Comparison of ENCODE assay signal across 8 cellular contexts in the genomic region with DNA sequence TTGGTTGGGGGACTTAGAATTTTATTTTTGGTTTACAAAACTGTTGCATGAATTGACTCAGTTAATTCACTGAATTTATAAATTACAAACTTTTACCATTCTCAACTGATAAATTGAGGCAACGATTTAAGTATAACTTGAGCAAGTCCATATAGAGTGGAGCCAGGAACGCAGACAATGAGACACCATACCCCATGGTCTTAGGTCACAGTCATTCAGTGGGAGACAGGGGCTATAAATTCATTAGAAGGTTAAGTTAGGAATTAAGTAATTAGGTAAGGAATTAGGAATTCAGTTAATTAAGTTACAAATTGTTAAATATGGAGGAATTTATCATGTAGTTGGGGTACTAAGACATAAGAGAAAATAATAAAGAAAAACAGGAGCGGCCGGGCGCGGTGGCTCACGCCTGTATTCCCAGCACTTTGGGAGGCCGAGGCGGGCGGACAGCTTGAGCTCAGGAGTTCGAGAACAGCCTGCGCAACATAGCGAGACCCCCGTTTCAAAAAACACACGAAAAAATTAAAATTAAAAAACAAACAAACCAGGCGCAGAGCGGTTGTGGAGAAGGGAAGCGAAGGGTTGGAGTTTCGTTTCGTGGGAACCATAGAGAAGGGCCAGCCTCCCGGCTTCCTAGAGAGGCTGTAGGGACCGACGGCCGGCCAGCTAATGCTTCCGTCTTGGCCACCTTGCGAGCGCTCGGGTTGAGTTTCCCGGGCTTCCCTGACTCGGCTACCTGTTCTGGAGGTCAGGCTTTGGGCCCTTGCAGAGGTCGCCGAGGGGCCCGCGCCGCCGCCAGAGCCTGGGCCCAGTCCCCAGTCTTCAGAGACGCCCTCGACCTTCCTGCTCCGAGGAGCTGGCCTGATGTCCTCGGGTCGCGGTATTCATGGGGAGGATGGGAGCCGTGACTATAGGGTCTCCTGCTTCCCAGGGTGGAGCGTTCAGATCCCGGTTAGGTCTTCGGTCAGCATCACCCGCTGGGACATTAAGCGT. TPM values are rescaled to one million over a fixed set of nuclear protein-coding genes. Genes with fewer than 3 reads are reported as not detected.
DNase-seq lines count a peak whose midpoint lies in the region; ATAC-seq and TF ChIP-seq lines count a peak whose summit lies in the region.

A gene (plus strand): TSS at position 645 of the 993 bp plus-strand sequence. CDS start 858 bp downstream, outside the sequence.

- peak within 1 kb of the TSS; percentile 66 for H3K4me2 ChIP-seq in DND-41 (ENCODE audit: insufficient read depth, low read length)

- H3K27me3 Mint-ChIP-seq in type B pancreatic cell: peaks cover 3% of the 10 kb centered on the region

- peak within 1 kb of the TSS; percentile 28 to 66; a peak in 3 of 4 replicates for H3K4me3 ChIP-seq in DND-41 (ENCODE audit: low read depth in 1 of 2, low read length in 2 of 2)
- peak within 1 kb of the TSS; percentile 68 for H3K4me3 ChIP-seq in HUES64 (ENCODE audit: low read length)
- peak within 1 kb of the TSS; percentile 89 for H3K4me3 ChIP-seq in RWPE2 (ENCODE audit: severe bottlenecking)

- no peaks in the 10 kb centered on the region for H3K36me3 Mint-ChIP-seq in activated naive CD4-positive, alpha-beta T cell treated with anti-CD3 and anti-CD28 coated beads, Interleukin-2, amount 50 U/mL, for 72 hours
- H3K36me3 Mint-ChIP-seq in type B pancreatic cell: no peaks in the 10 kb centered on the region

- ATAC-seq in DND-41 (ENCODE audit: insufficient read depth, low read depth): peak; percentile 81
- peak; percentile 78 for ATAC-seq in GM21390 (IDR thresholded peaks at IDR 0.05; ENCODE audit: unreplicated experiment)
- peak; percentile 93 for ATAC-seq in RWPE2 (ENCODE audit: low read depth)
- peak; percentile 74 to 83 for ATAC-seq in activated naive CD4-positive, alpha-beta T cell treated with anti-CD3 and anti-CD28 coated beads, Interleukin-2, amount 50 U/mL, for 72 hours

- 60% methylated on average over 46 of the region's 48 CpGs for WGBS in HUES64

- peak within 1 kb of the TSS; percentile 83 for H2AFZ ChIP-seq in DND-41 (ENCODE audit: low read depth, low read length)

- no peaks in the 10 kb centered on the region for H3K4me1 Mint-ChIP-seq in type B pancreatic cell (ENCODE audit: unreplicated experiment)

- no peaks in the 10 kb centered on the region for H3K79me2 ChIP-seq in DND-41 (ENCODE audit: insufficient read depth, low read length)

- H3K4me1 ChIP-seq in DND-41 (ENCODE audit: insufficient read depth, low read length) (peaks cover 17% of the 10 kb centered on the region), HUES64 (ENCODE audit: insufficient read depth, low read length) (peaks cover 7% of the 10 kb centered on the region; the same call in 1 of the 2 replicates), RWPE2 (ENCODE audit: insufficient read depth, poor library complexity, severe bottlenecking) (no peaks in the 10 kb centered on the region)

- H3K27ac Mint-ChIP-seq in activated naive CD4-positive, alpha-beta T cell treated with anti-CD3 and anti-CD28 coated beads, Interleukin-2, amount 50 U/mL, for 72 hours: peak within 1 kb of the TSS; percentile 87 to 97
- H3K27ac Mint-ChIP-seq in type B pancreatic cell: peak within 1 kb of the TSS; percentile 34

- H3K27ac ChIP-seq in DND-41 (ENCODE audit: low read length) (peak within 1 kb of the TSS; percentile 66), HUES64 (ENCODE audit: low read depth, low read length) (no peak within 1 kb of the TSS), RWPE2 (ENCODE audit: poor library complexity, severe bottlenecking) (no peak within 1 kb of the TSS)

- peak; percentile 43 for DNase-seq in DND-41
- DNase-seq in RWPE2 (ENCODE audit: low spot score): peak; percentile 69
- peak; percentile 54 to 57 for DNase-seq in activated naive CD4-positive, alpha-beta T cell treated with anti-CD3 and anti-CD28 coated beads, Interleukin-2, amount 50 U/mL, for 72 hours (ENCODE audit: low spot score in 2 of 2)
- DNase-seq in glomerular visceral epithelial cell (ENCODE audit: extremely low spot score): peak; percentile 71
- peak; percentile 15 for DNase-seq in non-pigmented ciliary epithelial cell (ENCODE audit: low read depth)
- DNase-seq in type B pancreatic cell (ENCODE audit: extremely low spot score, unreplicated experiment): peak; percentile 77

- TF ChIP-seq CTCF in DND-41 (IDR thresholded peaks at IDR 0.05; ENCODE audit: borderline replicate concordance, extremely low read depth, low read length, poor library complexity, severe bottlenecking) (no peak), RWPE2 (IDR thresholded peaks at IDR 0.05; ENCODE audit: poor library complexity, severe bottlenecking) (no peak), type B pancreatic cell (conservative IDR thresholded peaks at IDR 0.05) (no peak)

- H4K20me1 ChIP-seq in DND-41 (ENCODE audit: insufficient read depth, low read length): no peaks in the 10 kb centered on the region

- H3K4me3 Mint-ChIP-seq in type B pancreatic cell: peak within 1 kb of the TSS; percentile 87

- H3K9me3 Mint-ChIP-seq in activated naive CD4-positive, alpha-beta T cell treated with anti-CD3 and anti-CD28 coated beads, Interleukin-2, amount 50 U/mL, for 72 hours: no peaks in the 10 kb centered on the region
- H3K9me3 Mint-ChIP-seq in type B pancreatic cell: no peaks in the 10 kb centered on the region

- H3K9ac ChIP-seq in DND-41 (ENCODE audit: low read depth, low read length) (peak within 1 kb of the TSS; percentile 63), HUES64 (ENCODE audit: low read depth, low read length) (peak within 1 kb of the TSS; percentile 76)

- H3K9me3 ChIP-seq in DND-41 (ENCODE audit: insufficient read depth, low read length, severe bottlenecking): no peaks in the 10 kb centered on the region
- H3K9me3 ChIP-seq in HUES64 (ENCODE audit: insufficient read depth, low read depth, low read length): no peaks in the 10 kb centered on the region
- no peaks in the 10 kb centered on the region for H3K9me3 ChIP-seq in RWPE2 (ENCODE audit: severe bottlenecking)

- no peaks in the 10 kb centered on the region for H3K27me3 ChIP-seq in DND-41 (ENCODE audit: insufficient read depth, low read length, poor library complexity)
- no peaks in the 10 kb centered on the region for H3K27me3 ChIP-seq in HUES64 (ENCODE audit: insufficient read depth, low read length)
- no peaks in the 10 kb centered on the region for H3K27me3 ChIP-seq in RWPE2 (ENCODE audit: insufficient read depth, poor library complexity, severe bottlenecking)

- no peaks in the 10 kb centered on the region for H3K36me3 ChIP-seq in DND-41 (ENCODE audit: insufficient read depth, low read length)
- no peaks in the 10 kb centered on the region for H3K36me3 ChIP-seq in HUES64 (ENCODE audit: insufficient read depth, low read length)
- peaks cover 12% of the 10 kb centered on the region for H3K36me3 ChIP-seq in RWPE2 (ENCODE audit: low read depth)

RNA-seq across cellular contexts. Expression of the gene that starts here (rescaled TPM):
- polyA plus RNA-seq in HUES64 (2013, experiment 1 of 2): 1.1 TPM
- polyA plus RNA-seq in HUES64 (2013, experiment 2 of 2): 1.8 TPM
- 1 to 10 TPM in 1 of 2 donors, under 1 TPM in 1; 0.91 to 5.7 TPM for total RNA-seq in activated naive CD4-positive, alpha-beta T cell treated with anti-CD3 and anti-CD28 coated beads, Interleukin-2, amount 50 U/mL, for 72 hours
- total RNA-seq in type B pancreatic cell (ENCODE audit: low replicate concordance): 7.3 and 7.9 TPM in 2 replicates

Comparison
In these comparisons a context has a peak if more than half of its experiments do, and no peak if none do; other contexts are left out.
1. DNase-seq: peak in every context shown above with its lines; median percentile 77 in type B pancreatic cell; 71 in glomerular visceral epithelial cell; 69 in RWPE2; 56 in activated naive CD4-positive, alpha-beta T cell treated with anti-CD3 and anti-CD28 coated beads, Interleukin-2, amount 50 U/mL, for 72 hours; 43 in DND-41; 15 in non-pigmented ciliary epithelial cell.